In the genomic region with DNA sequence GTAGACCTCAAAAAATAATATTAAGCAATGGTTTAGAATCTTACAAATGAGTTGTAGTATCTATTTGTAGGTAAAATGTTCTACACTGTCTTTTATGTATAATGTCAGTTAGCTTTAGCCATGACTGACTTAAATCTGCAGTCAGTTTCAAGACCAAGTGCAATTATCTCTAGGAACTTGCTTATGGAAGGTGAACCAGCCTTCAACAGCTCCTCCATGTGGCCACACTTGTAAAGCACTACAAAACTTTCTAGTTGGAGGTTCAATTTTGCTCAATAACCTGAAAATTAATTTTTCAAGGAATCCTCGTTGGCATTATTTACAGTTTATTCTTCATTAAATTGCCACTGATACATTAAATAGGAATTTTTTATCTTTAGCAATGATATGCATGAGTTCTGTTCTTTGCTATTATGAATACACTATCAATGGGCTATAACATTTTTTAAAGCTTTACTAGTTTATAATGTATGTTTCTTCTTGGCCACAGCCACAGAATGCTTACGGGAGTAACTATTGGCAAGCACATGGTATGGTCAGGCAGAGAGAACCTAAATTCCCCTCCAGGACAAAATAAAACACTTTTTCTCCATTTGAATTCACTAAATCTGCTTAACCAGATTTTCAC, we compare ENCODE assay signal across 8 cellular contexts.
DNase-seq lines count a peak whose midpoint lies in the region; ATAC-seq and TF ChIP-seq lines count a peak whose summit lies in the region.

No MANE protein-coding gene starts in this region.

- H3K36me3 ChIP-seq in H7 (replicated peaks; ENCODE audit: control insufficient read depth, insufficient read depth, low read length), result no peaks in the 10 kb centered on the region
- H3K36me3 ChIP-seq in PC-3 (ENCODE audit: low read depth, low read length), result no peaks in the 10 kb centered on the region
- H3K36me3 ChIP-seq in tibial artery, result no peaks in the 10 kb centered on the region

- H3K9ac ChIP-seq in PC-3 (ENCODE audit: low read length), result no peak overlapping the region

- peak; percentile 13 for DNase-seq in DMS153 (lab: John Stamatoyannopoulos, UW)
- DNase-seq in H7, result peak; percentile 1
- DNase-seq in PC-3, result peak; percentile 59
- peak; percentile 15 for DNase-seq in fibroblast of villous mesenchyme (ENCODE audit: low read depth)
- no peak for DNase-seq in tibial artery
- no peak for DNase-seq in NCI-H1436 treated with DMSO at 0.1 percent for 48 hours (lab: John Stamatoyannopoulos, UW)
- no peak for DNase-seq in UCSD-AML1 (lab: John Stamatoyannopoulos, UW; ENCODE audit: unreplicated experiment)

- H3K4me3 ChIP-seq in H7 (ENCODE audit: insufficient read depth, low read depth, low read length), result no peak overlapping the region
- no peak overlapping the region for H3K4me3 ChIP-seq in PC-3 (ENCODE audit: low read length)
- H3K4me3 ChIP-seq in fibroblast of villous mesenchyme (ENCODE audit: low read depth, low read length), result no peak overlapping the region
- H3K4me3 ChIP-seq in tibial artery, result no peak overlapping the region

- ATAC-seq in PC-3 (peak; percentile 70), GM21381 (IDR thresholded peaks at IDR 0.05; ENCODE audit: unreplicated experiment) (no peak)

- H2AFZ ChIP-seq in PC-3 (ENCODE audit: low read length), result no peak overlapping the region

- no peaks in the 10 kb centered on the region for H3K79me2 ChIP-seq in PC-3 (ENCODE audit: low read length)

- CTCF ChIA-PET in PC-3 (lab: Charles Lee), result interaction anchor here (0.5 to 2.8 kb wide), 7 partner anchors 73 to 712 kb away, joined by 3 to 11 read pairs (median 3); no protein-coding TSS in a partner anchor

- TF ChIP-seq CTCF in PC-3 (conservative IDR thresholded peaks at IDR 0.05; ENCODE audit: low read depth, low read length) (peak; percentile 90), fibroblast of villous mesenchyme (IDR thresholded peaks at IDR 0.05; ENCODE audit: insufficient read depth, low read depth, low read length) (peak; percentile 39), tibial artery (IDR thresholded peaks at IDR 0.05) (peak; percentile 10 to 18)

- H3K9me3 ChIP-seq in PC-3 (ENCODE audit: low read length), result no peaks in the 10 kb centered on the region
- no peaks in the 10 kb centered on the region for H3K9me3 ChIP-seq in tibial artery

- H3K4me2 ChIP-seq in PC-3 (ENCODE audit: low read length), result no peak overlapping the region

- POLR2A ChIA-PET in PC-3 (lab: Charles Lee; ENCODE audit: unreplicated experiment), result no interaction called here

- no peaks in the 10 kb centered on the region for H3K9me2 ChIP-seq in PC-3 (replicated peaks; ENCODE audit: low read length)

- no peaks in the 10 kb centered on the region for H4K20me1 ChIP-seq in PC-3 (ENCODE audit: low read length)

- no TSS peak for BruUV-seq in PC-3 (replicated peaks; lab: Mats Ljungman, UMichigan)

- H3K27ac ChIP-seq in PC-3 (ENCODE audit: low read length) (no peak overlapping the region), tibial artery (no peak overlapping the region)

- H3K27me3 ChIP-seq in H7 (ENCODE audit: control insufficient read depth, insufficient read depth, low read length) (no peaks in the 10 kb centered on the region), PC-3 (ENCODE audit: low read length) (peaks cover 22% of the 10 kb centered on the region), tibial artery (no peaks in the 10 kb centered on the region)

- no peaks in the 10 kb centered on the region for H3F3A ChIP-seq in PC-3 (ENCODE audit: low read length, unreplicated experiment)

- H3K4me1 ChIP-seq in PC-3 (ENCODE audit: insufficient read depth, low read length) (peaks cover 10% of the 10 kb centered on the region), tibial artery (peaks cover 0 to 10% (median 2%) of the 10 kb centered on the region in 4 donors)

- intact Hi-C loops in PC-3 (cut with micrococcal nuclease) (loop anchor here (1.0 to 5.0 kb wide), 5 partner anchors 73 to 800 kb away; no protein-coding TSS in a partner anchor), tibial artery (cut with DNase I; ENCODE audit: low total_unique reads) (no loop called here)

Comparison
In these comparisons a context has a peak if more than half of its experiments do, and no peak if none do; other contexts are left out.
1. DNase-seq: peak in DMS153 (single experiment), H7 (single experiment), PC-3 (single experiment) and fibroblast of villous mesenchyme (single experiment); none in tibial artery (0 of 2), NCI-H1436 treated with DMSO at 0.1 percent for 48 hours (single experiment) and UCSD-AML1 (single experiment).
2. CTCF ChIP-seq: peak in every context shown above with its lines; median percentile 90 in PC-3; 39 in fibroblast of villous mesenchyme; 14 in tibial artery.